20 cellular contexts compared by ENCODE assay signal in the genomic region with DNA sequence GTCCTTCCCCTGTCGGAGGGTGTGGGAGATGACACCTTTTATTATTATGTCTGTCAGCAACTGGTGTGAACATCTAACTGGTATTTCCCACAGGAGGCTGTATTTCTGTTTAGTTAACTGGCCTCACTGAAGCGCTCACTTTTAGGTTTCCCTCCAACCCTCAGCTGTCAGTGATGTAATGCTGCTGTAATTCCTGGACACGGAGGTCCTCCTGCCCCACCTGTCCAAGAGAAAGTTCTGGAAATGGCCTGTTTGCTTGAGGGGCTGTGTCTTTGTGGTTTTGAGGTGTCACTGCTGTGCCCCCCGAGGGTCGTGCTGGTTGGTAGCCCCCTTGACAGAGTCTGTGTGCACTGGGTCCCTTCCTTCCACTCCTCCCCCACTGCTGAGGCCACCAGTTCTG. TPM values are rescaled to one million over a fixed set of nuclear protein-coding genes. Genes with fewer than 3 reads are reported as not detected.
"Had no signal": no experiment of that assay in that cellular context is flagged by ENCODE, and none has a peak within 500 bp of the region (broad histone marks: within the 10 kb centered on the region; RNA-seq: fewer than 3 reads in every experiment).

No MANE protein-coding gene starts in this region.

- H3K36me3 ChIP-seq: heart left ventricle, ovary, suprapubic skin, tibial artery, upper lobe of left lung, uterus had no signal

- H3K27ac ChIP-seq: ovary, suprapubic skin, tibial artery, upper lobe of left lung, uterus had no signal

- FAIRE-seq: colon, endothelial cell of umbilical vein had no signal

- H3K9me3 ChIP-seq: heart left ventricle, ovary, suprapubic skin, tibial artery, upper lobe of left lung, uterus had no signal

- H3K4me1 ChIP-seq: tibial artery, uterus had no signal

- DNase-seq: dermis blood vessel endothelial cell; endodermal cell; erythroblast; foreskin melanocyte; hippocampal formation; left colon; mammary epithelial cell; naive thymus-derived CD8-positive, alpha-beta T cell; ovary; stimulated activated CD4-positive, alpha-beta T cell treated with anti-CD3 and anti-CD28 coated beads, Interleukin-4, amount 100 ng/mL, for 1 hour; stimulated activated CD8-positive, alpha-beta memory T cell treated with anti-CD3 and anti-CD28 coated beads, Interleukin-4, amount 100 ng/mL, for 48 hours; stimulated activated naive CD8-positive, alpha-beta T cell treated with anti-CD3 and anti-CD28 coated beads, Interleukin-15, Interleukin-2, amounts not matched to agents 100 U/mL and 50 U/mL, for 24 hours; tibial artery; upper lobe of left lung; uterus had no signal

- H3K4me1 Mint-ChIP-seq: endodermal cell; stimulated activated effector memory CD8-positive, alpha-beta T cell treated with anti-CD3 and anti-CD28 coated beads, Interleukin-12 subunit alpha, Interleukin-12 subunit beta, amount 100 ng/mL, for 72 hours had no signal

- H3K27me3 ChIP-seq: heart left ventricle, ovary, upper lobe of left lung, uterus had no signal

- H3K4me3 ChIP-seq: ovary, suprapubic skin, tibial artery, upper lobe of left lung, uterus had no signal

- H3K9me3 Mint-ChIP-seq: endodermal cell; stimulated activated effector memory CD8-positive, alpha-beta T cell treated with anti-CD3 and anti-CD28 coated beads, Interleukin-12 subunit alpha, Interleukin-12 subunit beta, amount 100 ng/mL, for 72 hours had no signal

- H3K27ac Mint-ChIP-seq: endodermal cell; naive thymus-derived CD8-positive, alpha-beta T cell; stimulated activated effector memory CD8-positive, alpha-beta T cell treated with anti-CD3 and anti-CD28 coated beads, Interleukin-12 subunit alpha, Interleukin-12 subunit beta, amount 100 ng/mL, for 72 hours had no signal

- H3K4me3 Mint-ChIP-seq: endodermal cell; naive thymus-derived CD8-positive, alpha-beta T cell; stimulated activated effector memory CD8-positive, alpha-beta T cell treated with anti-CD3 and anti-CD28 coated beads, Interleukin-12 subunit alpha, Interleukin-12 subunit beta, amount 100 ng/mL, for 72 hours had no signal

- H3K36me3 Mint-ChIP-seq: naive thymus-derived CD8-positive, alpha-beta T cell; stimulated activated effector memory CD8-positive, alpha-beta T cell treated with anti-CD3 and anti-CD28 coated beads, Interleukin-12 subunit alpha, Interleukin-12 subunit beta, amount 100 ng/mL, for 72 hours had no signal

RNA-seq across cellular contexts. Expression of gene KCNJ12, which starts 11.5 kb away (rescaled TPM):
- total RNA-seq: mammary epithelial cell; naive thymus-derived CD8-positive, alpha-beta T cell had no signal
